ENCODE assay signal across 7 cellular contexts in the genomic region with DNA sequence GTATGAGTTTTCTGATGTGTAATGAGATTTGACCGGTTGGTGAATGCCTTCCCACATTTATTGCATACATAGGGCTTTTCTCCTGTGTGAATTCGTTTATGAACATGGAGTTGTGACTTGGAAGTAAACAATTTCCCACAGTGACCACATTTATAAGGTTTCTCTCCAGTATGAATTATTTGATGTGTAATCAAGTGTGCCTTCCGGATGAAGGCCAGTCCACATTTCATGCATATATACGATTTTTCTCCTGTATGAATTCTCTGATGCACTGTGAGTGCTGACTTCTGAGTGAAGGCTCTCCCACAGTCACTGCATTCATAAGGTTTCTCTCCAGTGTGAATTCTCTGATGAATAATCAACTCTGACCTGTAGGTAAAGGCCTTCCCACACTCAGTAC. TPM values are rescaled to one million over a fixed set of nuclear protein-coding genes. Genes with fewer than 3 reads are reported as not detected.
DNase-seq lines count a peak whose midpoint lies in the region; ATAC-seq, FAIRE-seq and TF ChIP-seq lines count a peak whose summit lies in the region.
"Not testable (repeated sequence)": the region's sequence is repeated elsewhere in the genome, so short reads cannot be mapped to it uniquely, and the experiment has no call there.

No MANE protein-coding gene starts in this region.

- not testable (repeated sequence) for TF ChIP-seq EP300 in GM12878 (IDR thresholded peaks at IDR 0.05; ENCODE audit: borderline replicate concordance in 1 of 2, control insufficient read depth in 1 of 2, low read depth in 2 of 2, low read length in 2 of 2); H1 (IDR thresholded peaks at IDR 0.05; ENCODE audit: borderline replicate concordance in 1 of 2, low read depth in 2 of 2, low read length in 2 of 2)

- not testable (repeated sequence) for H3K27me3 ChIP-seq in CD4-positive, CD25-positive, alpha-beta regulatory T cell (ENCODE audit: control insufficient read depth, insufficient read depth, low read length); GM12878 (replicated peaks in 1 of 2; ENCODE audit: control insufficient read depth in 2 of 2, insufficient read depth in 2 of 2, low read length in 1 of 2); H1 (replicated peaks in 1 of 4; ENCODE audit: control insufficient read depth in 3 of 4, extremely low read depth in 1 of 4, insufficient read depth in 3 of 4, low read length in 3 of 4); subcutaneous abdominal adipose tissue (ENCODE audit: control insufficient read depth in 5 of 5, insufficient read depth in 4 of 5, low read length in 5 of 5)

- H3K14ac ChIP-seq in H1 (ENCODE audit: insufficient read length), result not testable (repeated sequence)

- H4K20me1 ChIP-seq in GM12878 (ENCODE audit: control insufficient read depth, insufficient read depth); H1 (replicated peaks in 1 of 2; ENCODE audit: control insufficient read depth in 1 of 2, insufficient read depth in 2 of 2, low read length in 2 of 2): not testable (repeated sequence)

- not testable (repeated sequence) for H3K4me1 Mint-ChIP-seq in CD4-positive, CD25-positive, alpha-beta regulatory T cell; MCF 10A (ENCODE audit: insufficient read depth, unreplicated experiment)
- peaks cover 13% of the 10 kb centered on the region for H3K4me1 Mint-ChIP-seq in endothelial cell (ENCODE audit: unreplicated experiment)

- peak overlapping the region; percentile 22 for H3K4me3 ChIP-seq in CD4-positive, CD25-positive, alpha-beta regulatory T cell (ENCODE audit: low read depth, low read length)
- H3K4me3 ChIP-seq in HEK293 (ENCODE audit: low read depth, low read length); GM12878; H1 (ENCODE audit: extremely low read depth in 1 of 4, insufficient read depth in 2 of 4, low read depth in 3 of 4, low read length in 4 of 4): not testable (repeated sequence)
- peak overlapping the region; percentile 14 to 55 (median 53) for H3K4me3 ChIP-seq in subcutaneous abdominal adipose tissue (ENCODE audit: low read depth in 1 of 5, low read length in 5 of 5)

- H2AK5ac ChIP-seq in H1 (ENCODE audit: low read depth, low read length), result not testable (repeated sequence)

- not testable (repeated sequence) for H3K27ac ChIP-seq in CD4-positive, CD25-positive, alpha-beta regulatory T cell (ENCODE audit: insufficient read depth, low read length, poor library complexity, severe bottlenecking); HEK293 (ENCODE audit: extremely low read depth, low read depth, low read length); GM12878 (ENCODE audit: control insufficient read depth, insufficient read depth); H1 (ENCODE audit: low read depth, low read length); subcutaneous abdominal adipose tissue (ENCODE audit: low read depth, low read length)

- H4K91ac ChIP-seq in H1 (replicated peaks; ENCODE audit: insufficient read length, low read length), result not testable (repeated sequence)

- H3K56ac ChIP-seq in H1 (replicated peaks; ENCODE audit: insufficient read length, low read depth, low read length), result not testable (repeated sequence)

- SMC1A ChIA-PET in GM12878 (lab: Charles Lee; ENCODE audit: uncharacterized antibody, unreplicated experiment), result not testable (repeated sequence)

- in situ Hi-C loops in GM12878 (cut with MboI), result not testable (repeated sequence)

- not testable (repeated sequence) for H3K27ac Mint-ChIP-seq in CD4-positive, CD25-positive, alpha-beta regulatory T cell; MCF 10A (ENCODE audit: low read depth, unreplicated experiment); endothelial cell (ENCODE audit: unreplicated experiment)

- H3K36me3 Mint-ChIP-seq in CD4-positive, CD25-positive, alpha-beta regulatory T cell, result peaks cover 49% of the 10 kb centered on the region
- peaks cover 35% of the 10 kb centered on the region for H3K36me3 Mint-ChIP-seq in MCF 10A (ENCODE audit: insufficient read depth, unreplicated experiment)
- H3K36me3 Mint-ChIP-seq in endothelial cell (ENCODE audit: low read depth, unreplicated experiment), result peaks cover 79% of the 10 kb centered on the region

- H2BK20ac ChIP-seq in H1 (ENCODE audit: low read length), result not testable (repeated sequence)

- H3K79me2 ChIP-seq in GM12878 (ENCODE audit: control insufficient read depth, insufficient read depth, low read length); H1 (ENCODE audit: control insufficient read depth in 1 of 2, insufficient read depth in 2 of 2, low read length in 2 of 2): not testable (repeated sequence)

- POLR2A ChIA-PET in HEK293 (lab: Yijun Ruan, JAX); GM12878 (lab: Charles Lee); MCF 10A (lab: Yijun Ruan, JAX); H1 (lab: Charles Lee; ENCODE audit: partially characterized antibody): not testable (repeated sequence)

- not testable (repeated sequence) for H3K18ac ChIP-seq in H1 (ENCODE audit: extremely low read depth, low read length)

- not testable (repeated sequence) for H2BK120ac ChIP-seq in H1 (replicated peaks; ENCODE audit: low read depth, low read length)

- not testable (repeated sequence) for H4K5ac ChIP-seq in H1 (ENCODE audit: insufficient read length, low read depth, low read length)

- CTCF ChIA-PET in HEK293 (lab: Yijun Ruan, JAX); GM12878 (lab: Yijun Ruan, JAX); MCF 10A (lab: Yijun Ruan, JAX); H1 (lab: Charles Lee; ENCODE audit: partially characterized antibody): not testable (repeated sequence)

- not testable (repeated sequence) for H2AFZ ChIP-seq in GM12878 (ENCODE audit: control insufficient read depth, low read depth, low read length); H1 (ENCODE audit: low read length)

- not testable (repeated sequence) for H2BK12ac ChIP-seq in H1 (ENCODE audit: low read depth, low read length)

- H3K9me3 Mint-ChIP-seq in CD4-positive, CD25-positive, alpha-beta regulatory T cell, result peaks cover 0 to 82% (median 35%) of the 10 kb centered on the region in 7 donors
- H3K9me3 Mint-ChIP-seq in MCF 10A (ENCODE audit: unreplicated experiment) (peaks cover 46% of the 10 kb centered on the region), endothelial cell (ENCODE audit: unreplicated experiment) (peaks cover 56% of the 10 kb centered on the region)

- intact Hi-C loops in GM12878 (cut with micrococcal nuclease; ENCODE audit: unreplicated experiment); MCF 10A (cut with micrococcal nuclease): not testable (repeated sequence)

- not testable (repeated sequence) for DNase-seq in CD4-positive, CD25-positive, alpha-beta regulatory T cell; GM12878 (ENCODE audit: low read depth, low spot score); MCF 10A (ENCODE audit: unreplicated experiment); H1 (ENCODE audit: low read depth in 1 of 2, low spot score in 2 of 2); endothelial cell (ENCODE audit: low spot score)

- not testable (repeated sequence) for H3K9ac ChIP-seq in GM12878 (ENCODE audit: control insufficient read depth, insufficient read depth, low read length); H1 (replicated peaks in 1 of 4; ENCODE audit: extremely low read depth in 1 of 4, low read depth in 3 of 4, low read length in 3 of 4); subcutaneous abdominal adipose tissue (ENCODE audit: low read length in 5 of 5)

- H3K4me3 Mint-ChIP-seq in CD4-positive, CD25-positive, alpha-beta regulatory T cell; MCF 10A (ENCODE audit: unreplicated experiment): not testable (repeated sequence)
- peak overlapping the region; percentile 77 for H3K4me3 Mint-ChIP-seq in endothelial cell (ENCODE audit: unreplicated experiment)

- not testable (repeated sequence) for H3K23ac ChIP-seq in H1 (ENCODE audit: insufficient read length)

- H4K8ac ChIP-seq in H1 (ENCODE audit: extremely low read depth, insufficient read depth, low read length), result not testable (repeated sequence)

- H3K4me2 ChIP-seq in GM12878 (ENCODE audit: control insufficient read depth, insufficient read depth); H1 (ENCODE audit: insufficient read depth in 1 of 2, low read depth in 2 of 2, low read length in 2 of 2): not testable (repeated sequence)

- not testable (repeated sequence) for TF ChIP-seq CTCF in HEK293 (tag by site-specific recombination; IDR thresholded peaks at IDR 0.05); GM12878 (IDR thresholded peaks at IDR 0.05 in 2 of 3, conservative IDR thresholded peaks at IDR 0.05 in 1 of 3; ENCODE audit: control insufficient read depth in 2 of 3, extremely low read depth in 1 of 3, insufficient read depth in 1 of 3, low read depth in 3 of 3, low read length in 3 of 3); MCF 10A (IDR thresholded peaks at IDR 0.05; ENCODE audit: unreplicated experiment); H1 (IDR thresholded peaks at IDR 0.05; ENCODE audit: control extremely low read depth in 1 of 3, insufficient read depth in 1 of 3, low read depth in 1 of 3, low read length in 3 of 3); endothelial cell (IDR thresholded peaks at IDR 0.05; ENCODE audit: unreplicated experiment)

- peak; percentile 91 for FAIRE-seq in GM12878 (lab: Jason Lieb, UNC)
- peak; percentile 13 for FAIRE-seq in H1 (lab: Jason Lieb, UNC)

- not testable (repeated sequence) for H2BK5ac ChIP-seq in H1 (ENCODE audit: low read depth, low read length)

- BruUV-seq in GM12878 (replicated peaks; lab: Mats Ljungman, UMichigan), result not testable (repeated sequence)
- TSS peak; percentile 15 for BruUV-seq in MCF 10A (replicated peaks; lab: Mats Ljungman, UMichigan)

- H3K23me2 ChIP-seq in H1 (ENCODE audit: low read depth, low read length), result not testable (repeated sequence)

- peaks cover 30% of the 10 kb centered on the region for H3K36me3 ChIP-seq in CD4-positive, CD25-positive, alpha-beta regulatory T cell (ENCODE audit: control insufficient read depth, insufficient read depth, low read length)
- H3K36me3 ChIP-seq in HEK293 (ENCODE audit: control insufficient read depth in 2 of 2, insufficient read depth in 1 of 2, low read length in 2 of 2) (peaks cover 55 to 61% of the 10 kb centered on the region in 2 experiments), H1 (ENCODE audit: control insufficient read depth in 2 of 4, insufficient read depth in 4 of 4, low read length in 3 of 4) (peaks cover 2 to 60% (median 9%) of the 10 kb centered on the region in 4 experiments; a peak in 7 of 8 replicates), subcutaneous abdominal adipose tissue (ENCODE audit: control insufficient read depth in 5 of 5, insufficient read depth in 5 of 5, low read length in 5 of 5) (peaks cover 37 to 49% (median 40%) of the 10 kb centered on the region in 5 donors)
- not testable (repeated sequence) for H3K36me3 ChIP-seq in GM12878 (ENCODE audit: control insufficient read depth in 2 of 2, insufficient read depth in 2 of 2, low read length in 1 of 2)

- peaks cover 75 to 91% of the 10 kb centered on the region in 2 experiments for H3K9me3 ChIP-seq in CD4-positive, CD25-positive, alpha-beta regulatory T cell (ENCODE audit: control insufficient read depth in 2 of 2, low read length in 2 of 2)
- peaks cover 27% of the 10 kb centered on the region for H3K9me3 ChIP-seq in HEK293 (ENCODE audit: control insufficient read depth, insufficient read depth, low read depth, low read length)
- not testable (repeated sequence) for H3K9me3 ChIP-seq in GM12878 (replicated peaks; ENCODE audit: control insufficient read depth, insufficient read depth, low read length)
- H3K9me3 ChIP-seq in H1 (ENCODE audit: insufficient read depth in 2 of 2, low read depth in 1 of 2, low read length in 1 of 2), result peaks cover 44 to 62% of the 10 kb centered on the region in 2 experiments
- peaks cover 53 to 83% (median 72%) of the 10 kb centered on the region in 5 donors for H3K9me3 ChIP-seq in subcutaneous abdominal adipose tissue (ENCODE audit: control insufficient read depth in 5 of 5, low read length in 5 of 5)

- RAD21 ChIA-PET in GM12878 (lab: Charles Lee; ENCODE audit: unreplicated experiment), result not testable (repeated sequence)

- not testable (repeated sequence) for H3K27me3 Mint-ChIP-seq in CD4-positive, CD25-positive, alpha-beta regulatory T cell; MCF 10A (ENCODE audit: insufficient read depth, unreplicated experiment); endothelial cell (ENCODE audit: unreplicated experiment)

- not testable (repeated sequence) for TF ChIP-seq RAD21 in GM12878 (IDR thresholded peaks at IDR 0.05; ENCODE audit: insufficient read depth, low read depth, low read length); H1 (IDR thresholded peaks at IDR 0.05 in 1 of 2, conservative IDR thresholded peaks at IDR 0.05 in 1 of 2; ENCODE audit: low read depth in 2 of 2, low read length in 2 of 2)

- 95% methylated on average over 4 of the region's 4 CpGs for WGBS in GM12878 (ENCODE audit: insufficient coverage, insufficient replicate concordance, low lambda C conversion rate, missing lambda C conversion rate)
- WGBS in H1 (ENCODE audit: extremely low coverage in 1 of 2, insufficient coverage in 1 of 2, insufficient read length in 1 of 2, insufficient replicate concordance in 2 of 2, low coverage in 1 of 2, low lambda C conversion rate in 2 of 2, missing lambda C conversion rate in 1 of 2), 2 experiments, result 100% methylated on average over 3 of the region's 4 CpGs; no CpG with 5 or more reads in 1 of the 2 experiments

- not testable (repeated sequence) for H3K4me1 ChIP-seq in CD4-positive, CD25-positive, alpha-beta regulatory T cell (ENCODE audit: control insufficient read depth, insufficient read depth, low read length, poor library complexity, severe bottlenecking); HEK293 (ENCODE audit: control insufficient read depth, insufficient read depth, low read length); GM12878 (ENCODE audit: control insufficient read depth, insufficient read depth, low read length); H1 (replicated peaks in 1 of 4; ENCODE audit: control insufficient read depth in 3 of 4, insufficient read depth in 4 of 4, low read length in 3 of 4); subcutaneous abdominal adipose tissue (ENCODE audit: control insufficient read depth in 5 of 5, insufficient read depth in 5 of 5, low read length in 5 of 5)

- not testable (repeated sequence) for TF ChIP-seq POLR2A in GM12878 (IDR thresholded peaks at IDR 0.05; ENCODE audit: low read depth, low read length); H1 (IDR thresholded peaks at IDR 0.05; ENCODE audit: control extremely low read depth in 1 of 2, low read depth in 2 of 2, low read length in 2 of 2)

- not testable (repeated sequence) for H3K79me1 ChIP-seq in H1 (ENCODE audit: low read depth, low read length)

- H2BK15ac ChIP-seq in H1 (ENCODE audit: low read length), result not testable (repeated sequence)

- not testable (repeated sequence) for H3K4ac ChIP-seq in H1 (replicated peaks; ENCODE audit: insufficient read length, low read depth, low read length)

- not testable (repeated sequence) for ATAC-seq in CD4-positive, CD25-positive, alpha-beta regulatory T cell (ENCODE audit: low read depth in 2 of 2); GM12878

RNA-seq across cellular contexts. Expression of a gene that starts 13.6 kb away (rescaled TPM):
- total RNA-seq in CD4-positive, CD25-positive, alpha-beta regulatory T cell, result 7.5 TPM
- polyA plus RNA-seq in CD4-positive, CD25-positive, alpha-beta regulatory T cell, result 10 to 100 TPM; 35.5 to 53.4 (median 46.6) TPM
- 27.2 and 28.3 TPM in 2 replicates for total RNA-seq in GM12878 (2013; cell fraction: nucleolus; rRNA removed)
- total RNA-seq in GM12878 (2014; rRNA removed), result 5.7 and 7.3 TPM in 2 replicates
- 8.3 and 8.8 TPM in 2 replicates for total RNA-seq in GM12878 (2014; rRNA removed; fragmentation: Illumina TruSeq; extraction: Trizol)
- total RNA-seq in GM12878 (2021), result 6.9 and 8.0 TPM in 2 replicates
- 17.2 TPM for polyA plus RNA-seq in GM12878 (2011; ENCODE audit: low read depth)
- 14.9 and 21.1 TPM in 2 replicates for polyA plus RNA-seq in GM12878 (2011; rRNA removed)
- 7.0 and 9.1 TPM in 2 replicates for polyA plus RNA-seq in GM12878 (2011; cell fraction: cytosol; rRNA removed)
- 12.0 and 19.2 TPM in 2 replicates for polyA plus RNA-seq in GM12878 (2011; cell fraction: nucleus; rRNA removed)
- 14.3 and 16.3 TPM in 2 replicates for polyA plus RNA-seq in GM12878 (2012)
- polyA plus RNA-seq in GM12878 (2014; fragmentation: Illumina TruSeq; extraction: Trizol), result 10.1 and 11.6 TPM in 2 replicates
- polyA plus RNA-seq in GM12878 (2014; fragmentation: Nextera tagmentation; extraction: Ambion mirVana), result 10 to 100 TPM; 36.4 to 38.7 TPM
- 7.3 and 13.1 TPM in 2 replicates for polyA plus RNA-seq in GM12878 (2014; rRNA removed)
- 10 to 100 TPM; 17.3 to 17.9 TPM for polyA plus RNA-seq in GM12878 (2016; fragmentation: Nextera tagmentation; extraction: Ambion mirVana)
- 6.5 and 6.6 TPM in 2 replicates for polyA minus RNA-seq in GM12878 (2011; rRNA and poly(A)+ RNA removed)
- polyA minus RNA-seq in GM12878 (2011; cell fraction: cytosol; rRNA and poly(A)+ RNA removed), result 1.7 and 1.8 TPM in 2 replicates
- 5.7 and 6.2 TPM in 2 replicates for polyA minus RNA-seq in GM12878 (2011; cell fraction: nucleus; rRNA and poly(A)+ RNA removed)
- total RNA-seq in MCF 10A (2022), result 6.1 and 10.4 TPM in 2 replicates
- total RNA-seq in H1 (2021; fragmentation: NEBNext Ultra II Directional; extraction: Animal tissue kit (Norgen Biotek cat#: 25700)), result 2.8 and 4.5 TPM in 2 replicates
- 4.8 and 8.3 TPM in 2 replicates for polyA plus RNA-seq in H1 (2011; rRNA removed)
- polyA plus RNA-seq in H1 (2011; cell fraction: cytosol; rRNA removed), result 8.2 TPM
- 5.8 TPM for polyA plus RNA-seq in H1 (2011; cell fraction: nucleus; rRNA removed)
- 6.9 to 9.7 TPM (median 9.0 TPM) in 4 replicates for polyA plus RNA-seq in H1 (2012, experiment 1 of 2)
- 23.2 TPM for polyA plus RNA-seq in H1 (2012, experiment 2 of 2)
- 18.6 TPM for polyA plus RNA-seq in H1 (2013, experiment 1 of 2)
- 15.7 TPM for polyA plus RNA-seq in H1 (2013, experiment 2 of 2)
- polyA minus RNA-seq in H1 (2011; rRNA and poly(A)+ RNA removed), result 5.7 and 9.8 TPM in 2 replicates
- polyA minus RNA-seq in H1 (2011; cell fraction: cytosol; rRNA and poly(A)+ RNA removed), result 2.6 TPM
- polyA minus RNA-seq in H1 (2011; cell fraction: nucleus; rRNA and poly(A)+ RNA removed), result 9.7 TPM
- total RNA-seq in endothelial cell (ENCODE audit: unreplicated experiment), result 11.0 TPM

RNA-seq across cellular contexts. Expression of a gene that starts 24.3 kb away (rescaled TPM):
- 9.5 TPM for total RNA-seq in CD4-positive, CD25-positive, alpha-beta regulatory T cell
- 10 to 100 TPM in 2 of 4 donors, 1 to 10 TPM in 2; 4.5 to 14.6 (median 10.1) TPM for polyA plus RNA-seq in CD4-positive, CD25-positive, alpha-beta regulatory T cell
- total RNA-seq in GM12878 (2013; cell fraction: nucleolus; rRNA removed), result 16.5 and 17.3 TPM in 2 replicates
- total RNA-seq in GM12878 (2014; rRNA removed) (2.5 and 4.0 TPM in 2 replicates), GM12878 (2014; rRNA removed; fragmentation: Illumina TruSeq; extraction: Trizol) (2.7 and 3.0 TPM in 2 replicates), GM12878 (2021) (3.1 and 3.8 TPM in 2 replicates), MCF 10A (2022) (14.5 and 16.9 TPM in 2 replicates), endothelial cell (ENCODE audit: unreplicated experiment) (18.1 TPM)
- polyA plus RNA-seq in GM12878 (2011; ENCODE audit: low read depth), result 1.6 TPM
- polyA plus RNA-seq in GM12878 (2011; rRNA removed) (6.3 and 6.9 TPM in 2 replicates), GM12878 (2014; fragmentation: Illumina TruSeq; extraction: Trizol) (1.6 and 1.7 TPM in 2 replicates), GM12878 (2014; fragmentation: Nextera tagmentation; extraction: Ambion mirVana) (1 to 10 TPM; 3.9 to 5.4 TPM), GM12878 (2014; rRNA removed) (2.2 and 2.7 TPM in 2 replicates), GM12878 (2016; fragmentation: Nextera tagmentation; extraction: Ambion mirVana) (1 to 10 TPM; 1.9 to 2.3 TPM), H1 (2011; rRNA removed) (5.4 and 8.0 TPM in 2 replicates)
- polyA plus RNA-seq in GM12878 (2011; cell fraction: cytosol; rRNA removed), result 3.8 and 4.3 TPM in 2 replicates
- 3.7 and 5.4 TPM in 2 replicates for polyA plus RNA-seq in GM12878 (2011; cell fraction: nucleus; rRNA removed)
- 2.1 and 2.9 TPM in 2 replicates for polyA plus RNA-seq in GM12878 (2012)
- 6.9 and 7.4 TPM in 2 replicates for polyA minus RNA-seq in GM12878 (2011; rRNA and poly(A)+ RNA removed)
- polyA minus RNA-seq in GM12878 (2011; cell fraction: cytosol; rRNA and poly(A)+ RNA removed), result 2.7 and 4.5 TPM in 2 replicates
- polyA minus RNA-seq in GM12878 (2011; cell fraction: nucleus; rRNA and poly(A)+ RNA removed), result 3.6 and 7.0 TPM in 2 replicates
- total RNA-seq in H1 (2021; fragmentation: NEBNext Ultra II Directional; extraction: Animal tissue kit (Norgen Biotek cat#: 25700)), result 2.7 and 3.3 TPM in 2 replicates
- 9.3 TPM for polyA plus RNA-seq in H1 (2011; cell fraction: cytosol; rRNA removed)
- 7.0 TPM for polyA plus RNA-seq in H1 (2011; cell fraction: nucleus; rRNA removed)
- polyA plus RNA-seq in H1 (2012, experiment 1 of 2), result 4.1 to 7.0 TPM (median 4.5 TPM) in 4 replicates
- polyA plus RNA-seq in H1 (2012, experiment 2 of 2), result 0.54 TPM
- 6.0 TPM for polyA plus RNA-seq in H1 (2013, experiment 1 of 2)
- 6.2 TPM for polyA plus RNA-seq in H1 (2013, experiment 2 of 2)
- 19.2 and 19.8 TPM in 2 replicates for polyA minus RNA-seq in H1 (2011; rRNA and poly(A)+ RNA removed)
- polyA minus RNA-seq in H1 (2011; cell fraction: cytosol; rRNA and poly(A)+ RNA removed), result 14.6 TPM
- 13.6 TPM for polyA minus RNA-seq in H1 (2011; cell fraction: nucleus; rRNA and poly(A)+ RNA removed)

RNA-seq across cellular contexts. Expression of a gene that starts 31.9 kb away (rescaled TPM):
- 14.8 TPM for total RNA-seq in CD4-positive, CD25-positive, alpha-beta regulatory T cell
- 10 to 100 TPM in 2 of 4 donors, 1 to 10 TPM in 2; 8.3 to 16.9 (median 11.0) TPM for polyA plus RNA-seq in CD4-positive, CD25-positive, alpha-beta regulatory T cell
- total RNA-seq in GM12878 (2013; cell fraction: nucleolus; rRNA removed), result 31.9 and 32.6 TPM in 2 replicates
- total RNA-seq in GM12878 (2014; rRNA removed) (5.3 and 5.8 TPM in 2 replicates), GM12878 (2014; rRNA removed; fragmentation: Illumina TruSeq; extraction: Trizol) (6.2 and 6.4 TPM in 2 replicates), GM12878 (2021) (4.0 and 6.0 TPM in 2 replicates), MCF 10A (2022) (7.4 and 9.2 TPM in 2 replicates), endothelial cell (ENCODE audit: unreplicated experiment) (7.3 TPM)
- polyA plus RNA-seq in GM12878 (2011; ENCODE audit: low read depth), result 3.4 TPM
- polyA plus RNA-seq in GM12878 (2011; rRNA removed) (9.0 and 14.0 TPM in 2 replicates), GM12878 (2014; fragmentation: Illumina TruSeq; extraction: Trizol) (5.0 and 5.8 TPM in 2 replicates), GM12878 (2014; fragmentation: Nextera tagmentation; extraction: Ambion mirVana) (1 to 10 TPM; 3.3 to 4.9 TPM), GM12878 (2014; rRNA removed) (3.6 and 3.7 TPM in 2 replicates), GM12878 (2016; fragmentation: Nextera tagmentation; extraction: Ambion mirVana) (1 to 10 TPM; 3.3 to 3.9 TPM), H1 (2011; rRNA removed) (1.2 and 1.3 TPM in 2 replicates)
- polyA plus RNA-seq in GM12878 (2011; cell fraction: cytosol; rRNA removed), result 3.6 and 4.5 TPM in 2 replicates
- 5.6 and 5.9 TPM in 2 replicates for polyA plus RNA-seq in GM12878 (2011; cell fraction: nucleus; rRNA removed)
- 5.3 and 5.7 TPM in 2 replicates for polyA plus RNA-seq in GM12878 (2012)
- polyA minus RNA-seq in GM12878 (2011; rRNA and poly(A)+ RNA removed), result 8.1 and 10.7 TPM in 2 replicates
- polyA minus RNA-seq in GM12878 (2011; cell fraction: cytosol; rRNA and poly(A)+ RNA removed), result 1.3 and 5.0 TPM in 2 replicates
- polyA minus RNA-seq in GM12878 (2011; cell fraction: nucleus; rRNA and poly(A)+ RNA removed), result 7.7 and 12.8 TPM in 2 replicates
- 3.7 and 3.9 TPM in 2 replicates for total RNA-seq in H1 (2021; fragmentation: NEBNext Ultra II Directional; extraction: Animal tissue kit (Norgen Biotek cat#: 25700))
- 2.0 TPM for polyA plus RNA-seq in H1 (2011; cell fraction: cytosol; rRNA removed)
- 1.7 TPM for polyA plus RNA-seq in H1 (2011; cell fraction: nucleus; rRNA removed)
- polyA plus RNA-seq in H1 (2012, experiment 1 of 2), result 1.7 to 2.6 TPM (median 2.2 TPM) in 4 replicates
- 0.37 TPM for polyA plus RNA-seq in H1 (2012, experiment 2 of 2)
- 1.9 TPM for polyA plus RNA-seq in H1 (2013, experiment 1 of 2)
- 2.1 TPM for polyA plus RNA-seq in H1 (2013, experiment 2 of 2)
- polyA minus RNA-seq in H1 (2011; rRNA and poly(A)+ RNA removed), result 3.7 and 6.0 TPM in 2 replicates
- 1.2 TPM for polyA minus RNA-seq in H1 (2011; cell fraction: cytosol; rRNA and poly(A)+ RNA removed)
- 8.2 TPM for polyA minus RNA-seq in H1 (2011; cell fraction: nucleus; rRNA and poly(A)+ RNA removed)
